Comparison of ENCODE assay signal across 21 cellular contexts in the genomic region with DNA sequence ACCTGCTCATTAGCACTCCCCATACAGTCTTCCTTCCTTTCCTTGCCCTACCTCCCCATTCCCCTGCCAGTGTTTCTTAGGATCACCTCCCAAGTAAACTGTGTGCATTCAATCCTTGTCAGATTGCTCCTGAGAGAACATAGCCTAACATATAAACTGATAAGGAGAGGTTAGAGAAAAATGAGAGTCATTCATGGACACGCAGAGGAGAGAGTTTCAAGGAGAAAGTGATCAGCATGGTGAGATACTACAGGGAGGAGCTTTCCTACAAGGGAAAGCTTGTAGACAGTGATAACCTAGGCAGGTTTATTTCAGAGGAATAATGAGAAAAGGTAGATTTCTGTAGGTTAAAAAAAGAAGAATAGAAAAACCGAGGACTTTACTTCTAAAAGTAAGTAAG. TPM values are rescaled to one million over a fixed set of nuclear protein-coding genes. Genes with fewer than 3 reads are reported as not detected.
DNase-seq lines count a peak whose midpoint lies in the region; ATAC-seq, FAIRE-seq and TF ChIP-seq lines count a peak whose summit lies in the region.
"Had no signal": no experiment of that assay in that cellular context is flagged by ENCODE, and none has a peak within 500 bp of the region (broad histone marks: within the 10 kb centered on the region; RNA-seq: fewer than 3 reads in every experiment).

No MANE protein-coding gene starts in this region.

- no peak for TF ChIP-seq POLR2A in K562 (conservative IDR thresholded peaks at IDR 0.05)

- 0% methylated on average over 2 of the region's 2 CpGs for WGBS in K562 (ENCODE audit: insufficient coverage, low coverage, missing lambda C conversion rate)

- ATAC-seq in natural killer cell (no peak), K562 (peak; percentile 37), GM21390 (IDR thresholded peaks at IDR 0.05; ENCODE audit: unreplicated experiment) (no peak)
- ATAC-seq in natural killer cell treated with Interleukin-12 subunit alpha and Interleukin-12 subunit beta and Interleukin-15 and Interleukin-18, amount 100 ng/mL, for 72 hours = no peak
- ATAC-seq: HCT116 had no signal

- no peak for TF ChIP-seq EP300 in K562 (IDR thresholded peaks at IDR 0.05; ENCODE audit: low read length)

- no peak overlapping the region for H2AFZ ChIP-seq in K562 (ENCODE audit: low read depth, low read length)

- no peak overlapping the region for H3K27ac ChIP-seq in K562 (ENCODE audit: extremely low read depth, low read depth, low read length)
- H3K27ac ChIP-seq: HL-60 had no signal

- no peak for TF ChIP-seq RAD21 in K562 (CRISPR knock-in tag; conservative IDR thresholded peaks at IDR 0.05 in 1 of 2, IDR thresholded peaks at IDR 0.05 in 1 of 2)

- DNase-seq in activated CD4-positive, alpha-beta memory T cell treated with anti-CD3 and anti-CD28 coated beads, Interleukin-2, amount 10 ng/mL, durations not matched to agents 7 days and 5 days = peak; percentile 13
- DNase-seq in activated CD4-positive, alpha-beta memory T cell treated with anti-CD3 and anti-CD28 coated beads for 36 hours = no peak
- DNase-seq in natural killer cell (no peak), K562 (ENCODE audit: extremely low read depth in 1 of 4, low spot score in 3 of 4) (peak in 1 of 4 experiments; percentile 18), progenitor cell of endocrine pancreas (ENCODE audit: low spot score, unreplicated experiment) (no peak), G401 (ENCODE audit: low spot score) (no peak)
- DNase-seq in natural killer cell treated with Interleukin-12 subunit alpha and Interleukin-12 subunit beta and Interleukin-15 and Interleukin-18, amount 100 ng/mL, for 72 hours (ENCODE audit: low spot score) = no peak
- DNase-seq: C1 segment of cervical spinal cord; Caco-2; CD4-positive, CD25-positive, alpha-beta regulatory T cell; GDM1; GOT3; H7 had no signal

- FAIRE-seq in K562 (lab: Jason Lieb, UNC) = no peak
- FAIRE-seq: D721Med, GM12892, GM18507 had no signal

- POLR2A ChIA-PET in activated CD4-positive, alpha-beta memory T cell treated with anti-CD3 and anti-CD28 coated beads, Interleukin-2, amount 10 ng/mL, durations not matched to agents 7 days and 5 days (lab: Charles Lee) = no interaction called here
- POLR2A ChIA-PET in activated CD4-positive, alpha-beta memory T cell treated with anti-CD3 and anti-CD28 coated beads for 36 hours (lab: Charles Lee) = no interaction called here
- POLR2A ChIA-PET in K562 (lab: Yijun Ruan, JAX) = interaction anchor here (1.1 to 1.4 kb wide), 3 partner anchors 8 to 21 kb away, joined by 3 to 5 read pairs (median 3); no protein-coding TSS in a partner anchor

- CTCF ChIA-PET in activated CD4-positive, alpha-beta memory T cell treated with anti-CD3 and anti-CD28 coated beads, Interleukin-2, amount 10 ng/mL, durations not matched to agents 7 days and 5 days (lab: Charles Lee) = no interaction called here
- CTCF ChIA-PET in activated CD4-positive, alpha-beta memory T cell treated with anti-CD3 and anti-CD28 coated beads for 36 hours (lab: Charles Lee) = interaction anchor here (1.4 kb wide), 1 partner anchor 36 kb away, joined by 3 read pairs; no protein-coding TSS in a partner anchor
- CTCF ChIA-PET in K562 (lab: Yijun Ruan, JAX; ENCODE audit: low intra/inter-chr PET ratio) = no interaction called here

- no peak overlapping the region for H3K4me3 ChIP-seq in K562

- H3K27ac Mint-ChIP-seq in activated CD4-positive, alpha-beta memory T cell treated with anti-CD3 and anti-CD28 coated beads, Interleukin-2, amount 10 ng/mL, durations not matched to agents 7 days and 5 days = no peak overlapping the region
- no peak overlapping the region for H3K27ac Mint-ChIP-seq in activated CD4-positive, alpha-beta memory T cell treated with anti-CD3 and anti-CD28 coated beads for 36 hours
- H3K27ac Mint-ChIP-seq in natural killer cell (no peak overlapping the region), progenitor cell of endocrine pancreas (peak overlapping the region; percentile 19)
- H3K27ac Mint-ChIP-seq in natural killer cell treated with Interleukin-12 subunit alpha and Interleukin-12 subunit beta and Interleukin-15 and Interleukin-18, amount 100 ng/mL, for 72 hours = no peak overlapping the region
- H3K27ac Mint-ChIP-seq: B cell; CD4-positive, CD25-positive, alpha-beta regulatory T cell had no signal

- peaks cover 58% of the 10 kb centered on the region for H3K4me1 Mint-ChIP-seq in activated CD4-positive, alpha-beta memory T cell treated with anti-CD3 and anti-CD28 coated beads, Interleukin-2, amount 10 ng/mL, durations not matched to agents 7 days and 5 days
- peaks cover 32% of the 10 kb centered on the region for H3K4me1 Mint-ChIP-seq in activated CD4-positive, alpha-beta memory T cell treated with anti-CD3 and anti-CD28 coated beads for 36 hours (ENCODE audit: low read depth)
- peaks cover 22 to 37% of the 10 kb centered on the region in 2 donors for H3K4me1 Mint-ChIP-seq in natural killer cell
- H3K4me1 Mint-ChIP-seq in natural killer cell treated with Interleukin-12 subunit alpha and Interleukin-12 subunit beta and Interleukin-15 and Interleukin-18, amount 100 ng/mL, for 72 hours (ENCODE audit: low read depth in 2 of 2) = peaks cover 22 to 23% of the 10 kb centered on the region in 2 donors
- H3K4me1 Mint-ChIP-seq in progenitor cell of endocrine pancreas (ENCODE audit: low read depth) = peaks cover 8% of the 10 kb centered on the region

- no TSS peak for BruUV-seq in K562 (replicated peaks; lab: Mats Ljungman, UMichigan)

- H3K79me2 ChIP-seq in K562 (ENCODE audit: control insufficient read depth, insufficient read depth, low read length) = no peaks in the 10 kb centered on the region

- no peaks in the 10 kb centered on the region for H3K9me1 ChIP-seq in K562 (ENCODE audit: control insufficient read depth, insufficient read depth, low read length)

- TF ChIP-seq CTCF in natural killer cell (IDR thresholded peaks at IDR 0.05) (no peak), K562 (IDR thresholded peaks at IDR 0.05 in 2 of 3, conservative IDR thresholded peaks at IDR 0.05 in 1 of 3; ENCODE audit: insufficient read depth in 2 of 3, low read depth in 1 of 3, low read length in 3 of 3) (no peak), progenitor cell of endocrine pancreas (IDR thresholded peaks at IDR 0.05; ENCODE audit: unreplicated experiment) (no peak)

- peaks cover 3% of the 10 kb centered on the region; the same call in 1 of the 3 replicates for H3K36me3 ChIP-seq in K562 (ENCODE audit: control insufficient read depth, insufficient read depth, low read length)

- H3K27me3 ChIP-seq in K562 (ENCODE audit: control insufficient read depth in 2 of 2, insufficient read depth in 2 of 2, low read length in 2 of 2) = 0 out of 5 replicates have a peak, but pooled peaks cover 0 to 3% of the 10 kb centered on the region in 2 experiments

- peaks cover 13 to 16% of the 10 kb centered on the region in 2 experiments; a peak in 4 of 5 replicates for H3K4me1 ChIP-seq in K562 (replicated peaks in 1 of 2; ENCODE audit: control insufficient read depth in 2 of 2, insufficient read depth in 2 of 2, low read length in 2 of 2)

- H3K4me2 ChIP-seq in K562 (ENCODE audit: insufficient read depth, low read length) = no peak overlapping the region

- H3K4me3 Mint-ChIP-seq in activated CD4-positive, alpha-beta memory T cell treated with anti-CD3 and anti-CD28 coated beads, Interleukin-2, amount 10 ng/mL, durations not matched to agents 7 days and 5 days = no peak overlapping the region
- H3K4me3 Mint-ChIP-seq in activated CD4-positive, alpha-beta memory T cell treated with anti-CD3 and anti-CD28 coated beads for 36 hours = no peak overlapping the region
- H3K4me3 Mint-ChIP-seq in natural killer cell = peak overlapping the region; percentile 5
- H3K4me3 Mint-ChIP-seq in natural killer cell treated with Interleukin-12 subunit alpha and Interleukin-12 subunit beta and Interleukin-15 and Interleukin-18, amount 100 ng/mL, for 72 hours = no peak overlapping the region
- H3K4me3 Mint-ChIP-seq in progenitor cell of endocrine pancreas (ENCODE audit: low read depth) = no peak overlapping the region
- H3K4me3 Mint-ChIP-seq: B cell had no signal

- H3K9ac ChIP-seq in K562 (ENCODE audit: insufficient read depth in 1 of 2, low read depth in 2 of 2, low read length in 2 of 2) = no peak overlapping the region

- in situ Hi-C loops in K562 (cut with MboI) (no loop called here), G401 (cut with HindIII; ENCODE audit: low sequenced_read_pairs) (no loop called here)

- H3K36me3 Mint-ChIP-seq in activated CD4-positive, alpha-beta memory T cell treated with anti-CD3 and anti-CD28 coated beads, Interleukin-2, amount 10 ng/mL, durations not matched to agents 7 days and 5 days (ENCODE audit: low read depth) = peaks cover 31% of the 10 kb centered on the region
- H3K36me3 Mint-ChIP-seq in activated CD4-positive, alpha-beta memory T cell treated with anti-CD3 and anti-CD28 coated beads for 36 hours = peaks cover 8% of the 10 kb centered on the region
- H3K36me3 Mint-ChIP-seq in natural killer cell (no peaks in the 10 kb centered on the region), progenitor cell of endocrine pancreas (ENCODE audit: insufficient read depth) (peaks cover 1% of the 10 kb centered on the region)
- H3K36me3 Mint-ChIP-seq in natural killer cell treated with Interleukin-12 subunit alpha and Interleukin-12 subunit beta and Interleukin-15 and Interleukin-18, amount 100 ng/mL, for 72 hours = no peaks in the 10 kb centered on the region

- peaks cover 13% of the 10 kb centered on the region for H3K27me3 Mint-ChIP-seq in activated CD4-positive, alpha-beta memory T cell treated with anti-CD3 and anti-CD28 coated beads, Interleukin-2, amount 10 ng/mL, durations not matched to agents 7 days and 5 days
- H3K27me3 Mint-ChIP-seq in activated CD4-positive, alpha-beta memory T cell treated with anti-CD3 and anti-CD28 coated beads for 36 hours = no peaks in the 10 kb centered on the region
- H3K27me3 Mint-ChIP-seq in natural killer cell (ENCODE audit: low read depth in 2 of 2) (peaks cover 0 to 12% of the 10 kb centered on the region in 2 donors), progenitor cell of endocrine pancreas (no peaks in the 10 kb centered on the region)
- H3K27me3 Mint-ChIP-seq in natural killer cell treated with Interleukin-12 subunit alpha and Interleukin-12 subunit beta and Interleukin-15 and Interleukin-18, amount 100 ng/mL, for 72 hours = peaks cover 0 to 3% of the 10 kb centered on the region in 2 donors
- H3K27me3 Mint-ChIP-seq: B cell had no signal

- no peaks in the 10 kb centered on the region for H3K9me3 ChIP-seq in K562 (replicated peaks; ENCODE audit: control insufficient read depth, insufficient read depth, low read depth, low read length)
- H3K9me3 ChIP-seq: Caco-2 had no signal

- no peaks in the 10 kb centered on the region for H3K9me3 Mint-ChIP-seq in activated CD4-positive, alpha-beta memory T cell treated with anti-CD3 and anti-CD28 coated beads, Interleukin-2, amount 10 ng/mL, durations not matched to agents 7 days and 5 days
- H3K9me3 Mint-ChIP-seq in activated CD4-positive, alpha-beta memory T cell treated with anti-CD3 and anti-CD28 coated beads for 36 hours = no peaks in the 10 kb centered on the region
- H3K9me3 Mint-ChIP-seq in natural killer cell = no peaks in the 10 kb centered on the region
- no peaks in the 10 kb centered on the region for H3K9me3 Mint-ChIP-seq in natural killer cell treated with Interleukin-12 subunit alpha and Interleukin-12 subunit beta and Interleukin-15 and Interleukin-18, amount 100 ng/mL, for 72 hours
- H3K9me3 Mint-ChIP-seq in progenitor cell of endocrine pancreas (ENCODE audit: low read depth) = no peaks in the 10 kb centered on the region

- H4K20me1 ChIP-seq in K562 (replicated peaks; ENCODE audit: control insufficient read depth, insufficient read depth, low read length) = no peaks in the 10 kb centered on the region

- intact Hi-C loops in activated CD4-positive, alpha-beta memory T cell treated with anti-CD3 and anti-CD28 coated beads for 36 hours (cut with micrococcal nuclease) = no loop called here
- intact Hi-C loops in natural killer cell (cut with micrococcal nuclease) = no loop called here
- intact Hi-C loops in K562 (cut with micrococcal nuclease) = no loop called here

RNA-seq across cellular contexts. Expression of a gene that starts 2.8 kb away (rescaled TPM):
- 10 to 100 TPM; 16.7 to 17.8 TPM for total RNA-seq in activated CD4-positive, alpha-beta memory T cell treated with anti-CD3 and anti-CD28 coated beads, Interleukin-2, amount 10 ng/mL, durations not matched to agents 7 days and 5 days
- total RNA-seq in activated CD4-positive, alpha-beta memory T cell treated with anti-CD3 and anti-CD28 coated beads for 36 hours = 10 to 100 TPM; 11.8 to 14.7 TPM
- total RNA-seq in natural killer cell (1 to 10 TPM in 2 of 3 donors, under 1 TPM in 1; 0.75 to 2.3 (median 1.1) TPM), K562 (2014; rRNA removed) (not detected in 2 replicates), K562 (2014; rRNA removed; fragmentation: Illumina TruSeq; extraction: Trizol) (not detected in 2 replicates), K562 (2015; rRNA removed; fragmentation: Illumina TruSeq; extraction: Trizol) (not detected in 2 replicates), K562 (2021) (not detected in 2 replicates), progenitor cell of endocrine pancreas (16.5 and 18.2 TPM in 2 replicates)
- total RNA-seq in natural killer cell treated with Interleukin-12 subunit alpha and Interleukin-12 subunit beta and Interleukin-15 and Interleukin-18, amount 100 ng/mL, for 72 hours = 1 to 10 TPM; 3.7 to 8.7 TPM
- total RNA-seq in K562 (2011; cell fraction: chromatin; rRNA removed; ENCODE audit: low replicate concordance) = not detected in 2 replicates
- total RNA-seq in K562 (2011; cell fraction: nucleolus; rRNA removed) = not detected in 2 replicates
- not detected in 2 replicates for total RNA-seq in K562 (2011; cell fraction: nucleoplasm; rRNA removed)
- polyA plus RNA-seq in K562 (2011; rRNA removed) (not detected in 2 replicates), K562 (2014; fragmentation: Illumina TruSeq; extraction: Trizol) (not detected in 2 replicates), K562 (2014; fragmentation: Nextera tagmentation; extraction: Ambion mirVana) (not detected), K562 (2014; rRNA removed) (not detected in 2 replicates)
- not detected in 2 replicates for polyA plus RNA-seq in K562 (2011; cell fraction: cytosol; rRNA removed)
- polyA plus RNA-seq in K562 (2011; cell fraction: nucleus; rRNA removed) = not detected in 2 replicates
- polyA plus RNA-seq in K562 (2012) = not detected in 2 replicates
- polyA minus RNA-seq in K562 (2011; rRNA and poly(A)+ RNA removed) = not detected in 2 replicates
- not detected in 2 replicates for polyA minus RNA-seq in K562 (2011; cell fraction: cytosol; rRNA and poly(A)+ RNA removed)
- polyA minus RNA-seq in K562 (2011; cell fraction: nucleus; rRNA and poly(A)+ RNA removed) = not detected in 2 replicates
- 22.2 and 22.3 TPM in 2 replicates for total RNA-seq in G401 (2014; rRNA removed; shearing (Covaris generic))
- total RNA-seq: A172 had no signal

RNA-seq across cellular contexts. Expression of a gene that starts 57.5 kb away (rescaled TPM):
- under 1 TPM; 0.33 to 0.40 TPM for total RNA-seq in activated CD4-positive, alpha-beta memory T cell treated with anti-CD3 and anti-CD28 coated beads, Interleukin-2, amount 10 ng/mL, durations not matched to agents 7 days and 5 days
- under 1 TPM; 0.85 to 0.95 TPM for total RNA-seq in activated CD4-positive, alpha-beta memory T cell treated with anti-CD3 and anti-CD28 coated beads for 36 hours
- total RNA-seq in natural killer cell (under 1 TPM; 0.08 to 0.09 (median 0.09) TPM), K562 (2014; rRNA removed) (0.04 and 0.09 TPM in 2 replicates), K562 (2014; rRNA removed; fragmentation: Illumina TruSeq; extraction: Trizol) (0.07 and 0.10 TPM in 2 replicates), K562 (2015; rRNA removed; fragmentation: Illumina TruSeq; extraction: Trizol) (0.04 TPM in 2 replicates), K562 (2021) (0.25 and 0.29 TPM in 2 replicates), progenitor cell of endocrine pancreas (43.1 and 45.8 TPM in 2 replicates)
- total RNA-seq in natural killer cell treated with Interleukin-12 subunit alpha and Interleukin-12 subunit beta and Interleukin-15 and Interleukin-18, amount 100 ng/mL, for 72 hours = under 1 TPM; 0.21 to 0.33 TPM
- total RNA-seq in K562 (2011; cell fraction: chromatin; rRNA removed; ENCODE audit: low replicate concordance) = 1.3 and 1.6 TPM in 2 replicates
- total RNA-seq in K562 (2011; cell fraction: nucleolus; rRNA removed) = 0.53 and 0.67 TPM in 2 replicates
- total RNA-seq in K562 (2011; cell fraction: nucleoplasm; rRNA removed) = 0.88 and 1.8 TPM in 2 replicates
- polyA plus RNA-seq in K562 (2011; rRNA removed) (0.17 and 0.24 TPM in 2 replicates), K562 (2014; fragmentation: Illumina TruSeq; extraction: Trizol) (0.16 and 0.24 TPM in 2 replicates), K562 (2014; fragmentation: Nextera tagmentation; extraction: Ambion mirVana) (under 1 TPM; 0.01 TPM), K562 (2014; rRNA removed) (0.04 and 0.05 TPM in 2 replicates)
- polyA plus RNA-seq in K562 (2011; cell fraction: cytosol; rRNA removed) = 0.27 and 0.29 TPM in 2 replicates
- polyA plus RNA-seq in K562 (2011; cell fraction: nucleus; rRNA removed) = 0.48 and 0.78 TPM in 2 replicates
- polyA plus RNA-seq in K562 (2012) = 0.17 and 0.24 TPM in 2 replicates
- 0.39 and 0.48 TPM in 2 replicates for polyA minus RNA-seq in K562 (2011; rRNA and poly(A)+ RNA removed)
- 0.10 and 0.55 TPM in 2 replicates for polyA minus RNA-seq in K562 (2011; cell fraction: cytosol; rRNA and poly(A)+ RNA removed)
- 0.67 TPM in 2 replicates for polyA minus RNA-seq in K562 (2011; cell fraction: nucleus; rRNA and poly(A)+ RNA removed)
- total RNA-seq in G401 (2014; rRNA removed; shearing (Covaris generic)) = 0.86 and 1.3 TPM in 2 replicates
- polyA plus RNA-seq: CD4-positive, CD25-positive, alpha-beta regulatory T cell had no signal

Comparison
In these comparisons a context has a peak if more than half of its experiments do, and no peak if none do; other contexts are left out.
1. RNA of a gene that starts 57.5 kb away (total RNA-seq): 43.1 to 45.8 TPM in progenitor cell of endocrine pancreas; 0.86 to 1.3 TPM in G401, 0.85 to 0.95 TPM in activated CD4-positive, alpha-beta memory T cell treated with anti-CD3 and anti-CD28 coated beads for 36 hours, 0.33 to 0.40 TPM in activated CD4-positive, alpha-beta memory T cell treated with anti-CD3 and anti-CD28 coated beads, Interleukin-2, amount 10 ng/mL, durations not matched to agents 7 days and 5 days, 0.21 to 0.33 TPM in natural killer cell treated with Interleukin-12 subunit alpha and Interleukin-12 subunit beta and Interleukin-15 and Interleukin-18, amount 100 ng/mL, for 72 hours, 0.04 to 1.8 TPM in K562 and 0.08 to 0.09 TPM in natural killer cell; every median in the first group is over 10 times any median in the second.